Comparison of ENCODE assay signal across 32 cellular contexts in the genomic region with DNA sequence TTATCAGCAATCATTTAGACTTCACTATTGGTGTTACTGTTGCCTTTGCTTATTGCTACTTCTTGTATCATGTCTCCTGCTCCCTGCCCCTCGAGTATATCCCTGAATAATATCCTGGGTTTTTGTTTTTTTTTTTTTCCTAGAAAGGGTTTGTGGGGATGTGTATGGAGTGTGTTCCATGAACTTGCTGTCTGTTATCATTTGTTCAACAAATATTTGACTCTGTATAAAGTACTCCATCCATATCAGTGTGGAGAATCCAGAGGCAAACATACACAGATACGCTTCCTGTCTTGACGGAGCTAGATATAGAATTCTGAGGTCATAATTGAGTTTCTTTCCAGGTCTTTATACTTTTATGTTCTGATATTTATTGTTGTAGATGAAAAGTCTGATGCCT.
"Had no signal": no experiment of that assay in that cellular context is flagged by ENCODE, and none has a peak within 500 bp of the region (broad histone marks: within the 10 kb centered on the region; RNA-seq: fewer than 3 reads in every experiment).

No MANE protein-coding gene starts in this region.

- H3K4me2 ChIP-seq: neural progenitor cell, smooth muscle cell had no signal

- DNase-seq: natural killer cell; occipital lobe; ovary; posterior cingulate gyrus; psoas muscle; right cardiac atrium; spleen; stimulated activated CD4-positive, alpha-beta T cell treated with anti-CD3 and anti-CD28 coated beads, Interleukin-12 subunit alpha, Interleukin-12 subunit beta, amount 100 ng/mL, for 4 hours; stimulated activated CD4-positive, alpha-beta T cell treated with anti-CD3 and anti-CD28 coated beads, Interleukin-1b, Interleukin-23, amount 100 ng/mL, for 48 hours; stimulated activated CD4-positive, alpha-beta T cell treated with anti-CD3 and anti-CD28 coated beads, Interleukin-4, amount 100 ng/mL, for 1 hour; stimulated activated CD4-positive, alpha-beta T cell treated with anti-CD3 and anti-CD28 coated beads, Interleukin-4, amount 100 ng/mL, for 4 hours; stimulated activated CD8-positive, alpha-beta memory T cell treated with anti-CD3 and anti-CD28 coated beads, Interleukin-4, amount 100 ng/mL, for 48 hours; stimulated activated naive CD4-positive, alpha-beta T cell; stimulated activated naive CD8-positive, alpha-beta T cell treated with anti-CD3 and anti-CD28 coated beads, Interleukin-15, amount 100 ng/mL, for 72 hours; stimulated activated naive CD8-positive, alpha-beta T cell treated with anti-CD3 and anti-CD28 coated beads, Interleukin-15, Interleukin-2, amounts not matched to agents 100 U/mL and 50 U/mL, for 24 hours; substantia nigra; testis; tibial artery; transverse colon; upper lobe of right lung had no signal

- H3K36me3 ChIP-seq: neural progenitor cell, ovary, spleen, suprapubic skin, tibial artery, transverse colon, upper lobe of right lung, vagina had no signal

- H3K9me3 ChIP-seq: ovary, spleen, suprapubic skin, testis, tibial artery, transverse colon, upper lobe of right lung, vagina had no signal

- H3K9ac ChIP-seq: neural progenitor cell, parathyroid adenoma had no signal

- H3K4me1 Mint-ChIP-seq: nephron, neural progenitor cell had no signal

- H3K27me3 Mint-ChIP-seq: progenitor cell of endocrine pancreas; stimulated activated memory B cell treated with anti-CD40 and anti-IgM and Interleukin-4, amounts not matched to agents 10 μg/mL and 1 μg/mL and 100 μg/mL, for 72 hours; stimulated activated naive CD8-positive, alpha-beta T cell treated with anti-CD3 and anti-CD28 coated beads, Interleukin-15, amount 100 ng/mL, for 72 hours; type B pancreatic cell had no signal

- H3K27me3 ChIP-seq: neural progenitor cell, ovary, spleen, suprapubic skin, testis, tibial artery, transverse colon, upper lobe of right lung, vagina had no signal

- H2AFZ ChIP-seq: neural progenitor cell, parathyroid adenoma had no signal

- H3K36me3 Mint-ChIP-seq: natural killer cell; stimulated activated memory B cell treated with anti-CD40 and anti-IgM and Interleukin-4, amounts not matched to agents 10 μg/mL and 1 μg/mL and 100 μg/mL, for 72 hours had no signal

- H3K27ac ChIP-seq: neural progenitor cell, ovary, parathyroid adenoma, psoas muscle, skin epidermis, spleen, suprapubic skin, testis, tibial artery, transverse colon, upper lobe of right lung, vagina had no signal

- H3K4me3 Mint-ChIP-seq: natural killer cell; nephron; neural progenitor cell; stimulated activated memory B cell treated with anti-CD40 and anti-IgM and Interleukin-4, amounts not matched to agents 10 μg/mL and 1 μg/mL and 100 μg/mL, for 72 hours; stimulated activated naive CD8-positive, alpha-beta T cell treated with anti-CD3 and anti-CD28 coated beads, Interleukin-15, amount 100 ng/mL, for 72 hours; type B pancreatic cell had no signal

- ATAC-seq: natural killer cell; psoas muscle; right cardiac atrium; sciatic nerve; stimulated activated memory B cell treated with anti-CD40 and anti-IgM and Interleukin-4, amounts not matched to agents 10 μg/mL and 1 μg/mL and 100 μg/mL, for 72 hours; stimulated activated naive CD8-positive, alpha-beta T cell treated with anti-CD3 and anti-CD28 coated beads, Interleukin-15, amount 100 ng/mL, for 72 hours; stimulated activated naive CD8-positive, alpha-beta T cell treated with anti-CD3 and anti-CD28 coated beads, Interleukin-15, Interleukin-2, amounts not matched to agents 100 U/mL and 50 U/mL, for 24 hours; upper lobe of right lung had no signal

- H3K9me3 Mint-ChIP-seq: natural killer cell; stimulated activated memory B cell treated with anti-CD40 and anti-IgM and Interleukin-4, amounts not matched to agents 10 μg/mL and 1 μg/mL and 100 μg/mL, for 72 hours; stimulated activated naive CD8-positive, alpha-beta T cell treated with anti-CD3 and anti-CD28 coated beads, Interleukin-15, amount 100 ng/mL, for 72 hours; type B pancreatic cell had no signal

- H3K79me2 ChIP-seq: parathyroid adenoma had no signal

- H3K4me3 ChIP-seq: neural progenitor cell, ovary, psoas muscle, skin epidermis, smooth muscle cell, spleen, suprapubic skin, testis, tibial artery, transverse colon, upper lobe of right lung, vagina had no signal

- H3K27ac Mint-ChIP-seq: natural killer cell; nephron; neural progenitor cell; progenitor cell of endocrine pancreas; stimulated activated naive CD8-positive, alpha-beta T cell treated with anti-CD3 and anti-CD28 coated beads, Interleukin-15, amount 100 ng/mL, for 72 hours; type B pancreatic cell had no signal

- FAIRE-seq: urothelium cell line had no signal

- H3K4me1 ChIP-seq: neural progenitor cell, parathyroid adenoma, psoas muscle, suprapubic skin, testis, tibial artery, transverse colon, upper lobe of right lung, vagina had no signal
